In genomic region chr22:19874307-19875060, GRCh38 we compare ENCODE assay signal across 8 cellular contexts. TPM values are rescaled to one million over a fixed set of nuclear protein-coding genes. Genes with fewer than 3 reads are reported as not detected.
DNase-seq lines count a peak whose midpoint lies in the region; ATAC-seq and TF ChIP-seq lines count a peak whose summit lies in the region.

No MANE protein-coding gene starts in this region.

- 50 to 73% methylated on average over 27 of the region's 27 CpGs for WGBS in lung, 2 donors

- peak overlapping the region in 9 of 11 experiments; percentile 9 to 65 (median 45); a peak in 13 of 22 replicates for H3K9ac ChIP-seq in BLaER1 treated with 17β-estradiol and CSF1 and Interleukin-3, amounts not matched to agents 10 nM and 100 nM

- TF ChIP-seq CTCF in lung (IDR thresholded peaks at IDR 0.05; ENCODE audit: control extremely low read depth, extremely low read depth) = no peak

- peak; percentile 64 to 85 for ATAC-seq in activated naive CD4-positive, alpha-beta T cell treated with anti-CD3 and anti-CD28 coated beads, Interleukin-2, amount 50 U/mL, for 72 hours
- peak; percentile 21 for ATAC-seq in lung (ENCODE audit: insufficient read depth, low FRiP score)
- no peak for ATAC-seq in GM19452 (IDR thresholded peaks at IDR 0.05; ENCODE audit: unreplicated experiment)

- DNase-seq in NCI-H1105 treated with DMSO at 0.1 percent for 48 hours (lab: John Stamatoyannopoulos, UW) (peak; percentile 64), lung (ENCODE audit: low spot score) (peak; percentile 86), NCI-H748 (lab: John Stamatoyannopoulos, UW; ENCODE audit: unreplicated experiment) (no peak), putamen (ENCODE audit: low spot score) (no peak), iPS-NIHi7 (ENCODE audit: extremely low spot score) (no peak)
- DNase-seq in activated naive CD4-positive, alpha-beta T cell treated with anti-CD3 and anti-CD28 coated beads, Interleukin-2, amount 50 U/mL, for 72 hours (ENCODE audit: low spot score in 2 of 2) = peak in 1 of 2 donors; percentile 67

- H3K4me3 ChIP-seq in BLaER1 treated with 17β-estradiol and CSF1 and Interleukin-3, amounts not matched to agents 10 nM and 100 nM = no peak overlapping the region; a peak in 1 of 20 replicates
- H3K4me3 ChIP-seq in lung = no peak overlapping the region

- peak overlapping the region; percentile 74 to 80 for H3K27ac Mint-ChIP-seq in activated naive CD4-positive, alpha-beta T cell treated with anti-CD3 and anti-CD28 coated beads, Interleukin-2, amount 50 U/mL, for 72 hours

- H3K27me3 ChIP-seq in BLaER1 treated with 17β-estradiol and CSF1 and Interleukin-3, amounts not matched to agents 10 nM and 100 nM = no peaks in the 10 kb centered on the region
- H3K27me3 ChIP-seq in lung (ENCODE audit: control insufficient read depth, insufficient read depth) = no peaks in the 10 kb centered on the region

- no peaks in the 10 kb centered on the region for H3K36me3 Mint-ChIP-seq in activated naive CD4-positive, alpha-beta T cell treated with anti-CD3 and anti-CD28 coated beads, Interleukin-2, amount 50 U/mL, for 72 hours

- H3K4me1 ChIP-seq in BLaER1 treated with 17β-estradiol and CSF1 and Interleukin-3, amounts not matched to agents 10 nM and 100 nM = peaks cover 13 to 58% (median 53%) of the 10 kb centered on the region in 10 experiments; a peak in 19 of 20 replicates
- H3K4me1 ChIP-seq in lung (ENCODE audit: control insufficient read depth in 2 of 2, insufficient read depth in 2 of 2, low read length in 2 of 2) = peaks cover 0 to 21% of the 10 kb centered on the region in 2 donors

- H3K9me3 ChIP-seq in BLaER1 treated with 17β-estradiol and CSF1 and Interleukin-3, amounts not matched to agents 10 nM and 100 nM (replicated peaks in 1 of 11) = no peaks in the 10 kb centered on the region
- H3K9me3 ChIP-seq in lung (ENCODE audit: control insufficient read depth in 2 of 2, insufficient read depth in 1 of 2, low read length in 1 of 2) = no peaks in the 10 kb centered on the region

- H3K27ac ChIP-seq in BLaER1 treated with 17β-estradiol and CSF1 and Interleukin-3, amounts not matched to agents 10 nM and 100 nM = peak overlapping the region in 8 of 11 experiments; percentile 1 to 67 (median 48); a peak in 14 of 22 replicates
- peak overlapping the region in 1 of 2 donors; percentile 73 for H3K27ac ChIP-seq in lung (ENCODE audit: low read depth in 1 of 2, low read length in 1 of 2)

- H3K4me2 ChIP-seq in BLaER1 treated with 17β-estradiol and CSF1 and Interleukin-3, amounts not matched to agents 10 nM and 100 nM = peak overlapping the region; percentile 23 to 80 (median 76)

- H3K9me3 Mint-ChIP-seq in activated naive CD4-positive, alpha-beta T cell treated with anti-CD3 and anti-CD28 coated beads, Interleukin-2, amount 50 U/mL, for 72 hours = no peaks in the 10 kb centered on the region

- peaks cover 0 to 10% (median 0%) of the 10 kb centered on the region in 11 experiments; a peak in 3 of 22 replicates for H3K36me3 ChIP-seq in BLaER1 treated with 17β-estradiol and CSF1 and Interleukin-3, amounts not matched to agents 10 nM and 100 nM
- H3K36me3 ChIP-seq in lung (ENCODE audit: control insufficient read depth in 2 of 2, insufficient read depth in 2 of 2, low read length in 2 of 2) = peaks cover 0 to 3% of the 10 kb centered on the region in 2 donors

- H4K20me1 ChIP-seq in BLaER1 treated with 17β-estradiol and CSF1 and Interleukin-3, amounts not matched to agents 10 nM and 100 nM = peaks cover 0 to 28% (median 0%) of the 10 kb centered on the region in 11 experiments; a peak in 4 of 22 replicates

RNA-seq across cellular contexts. Expression of gene GNB1L, which starts 19.8 kb away (rescaled TPM):
- 10 to 100 TPM in 1 of 2 donors, 1 to 10 TPM in 1; 9.6 to 13.4 TPM for total RNA-seq in activated naive CD4-positive, alpha-beta T cell treated with anti-CD3 and anti-CD28 coated beads, Interleukin-2, amount 50 U/mL, for 72 hours
- total RNA-seq in lung = 1 to 10 TPM; 4.5 to 9.3 TPM
- 1 to 10 TPM; 5.1 to 8.3 TPM for polyA plus RNA-seq in lung

RNA-seq across cellular contexts. Expression of gene RTL10, which starts 19.8 kb away (rescaled TPM):
- 10 to 100 TPM; 12.1 to 20.1 TPM for total RNA-seq in activated naive CD4-positive, alpha-beta T cell treated with anti-CD3 and anti-CD28 coated beads, Interleukin-2, amount 50 U/mL, for 72 hours
- total RNA-seq in lung = 10 to 100 TPM; 11.4 to 22.7 TPM
- polyA plus RNA-seq in lung = 10 to 100 TPM in 1 of 2 donors, 1 to 10 TPM in 1; 7.4 to 11.7 TPM

Comparison
In these comparisons a context has a peak if more than half of its experiments do, and no peak if none do; other contexts are left out.
1. DNase-seq: peak in NCI-H1105 treated with DMSO at 0.1 percent for 48 hours (single experiment) and lung (single experiment); none in NCI-H748 (single experiment), putamen (single experiment) and iPS-NIHi7 (single experiment).